8 cellular contexts compared by ENCODE assay signal in the genomic region with DNA sequence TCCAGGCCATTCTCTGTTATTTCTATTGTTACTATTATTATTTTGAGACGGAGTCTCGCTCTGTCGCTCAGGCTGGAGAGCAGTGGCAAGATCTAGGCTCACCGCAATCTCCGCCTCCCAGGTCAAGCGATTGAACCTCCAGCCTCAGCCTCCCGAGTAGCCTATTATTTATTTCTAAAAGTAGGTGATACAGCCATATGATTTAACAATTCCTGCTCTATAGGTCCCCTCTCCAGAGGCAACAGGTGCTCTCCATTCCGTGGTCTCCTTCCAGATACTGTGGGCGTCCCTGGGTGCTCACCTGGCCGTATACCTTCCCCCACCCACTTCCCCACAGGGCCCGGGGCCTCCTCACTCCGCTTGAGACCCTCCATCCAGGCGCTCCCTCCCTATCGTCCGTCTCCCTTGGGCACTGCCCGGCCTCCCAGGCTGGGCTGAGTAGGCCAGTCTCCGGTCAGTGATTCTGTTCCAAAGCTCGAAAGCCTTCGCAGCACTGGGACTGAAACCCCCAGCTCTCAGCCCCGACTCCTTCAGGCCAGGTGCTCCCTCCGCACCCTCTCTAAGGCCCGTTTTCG. TPM values are rescaled to one million over a fixed set of nuclear protein-coding genes. Genes with fewer than 3 reads are reported as not detected.
DNase-seq lines count a peak whose midpoint lies in the region; TF ChIP-seq lines count a peak whose summit lies in the region.

No MANE protein-coding gene starts in this region.

- H3K9me3 ChIP-seq in WERI-Rb-1 (ENCODE audit: severe bottlenecking) (no peaks in the 10 kb centered on the region), right atrium auricular region (no peaks in the 10 kb centered on the region), spleen (no peaks in the 10 kb centered on the region)

- DNase-seq in activated CD4-positive, alpha-beta T cell treated with anti-CD3 and anti-CD28 coated beads, Interleukin-2, amount 10 ng/mL, durations not matched to agents 24 days and 14 days, result no peak
- no peak for DNase-seq in activated CD4-positive, alpha-beta T cell treated with anti-CD3 and anti-CD28 coated beads for 48 hours
- DNase-seq in WERI-Rb-1 (no peak), right atrium auricular region (ENCODE audit: low spot score) (no peak), spleen (no peak), putamen (ENCODE audit: low spot score) (no peak), COLO829 (ENCODE audit: low spot score) (no peak), DMS153 (lab: John Stamatoyannopoulos, UW) (no peak)

- no peak for TF ChIP-seq POLR2A in spleen (IDR thresholded peaks at IDR 0.05)

- peaks cover 33% of the 10 kb centered on the region for H3K4me1 Mint-ChIP-seq in activated CD4-positive, alpha-beta T cell treated with anti-CD3 and anti-CD28 coated beads, Interleukin-2, amount 10 ng/mL, durations not matched to agents 24 days and 14 days

- H3K36me3 ChIP-seq in WERI-Rb-1 (peaks cover 2% of the 10 kb centered on the region; the same call in 1 of the 2 replicates), right atrium auricular region (no peaks in the 10 kb centered on the region), spleen (peaks cover 0 to 19% (median 0%) of the 10 kb centered on the region in 6 donors)

- peak overlapping the region; percentile 83 for H3K27ac ChIP-seq in WERI-Rb-1
- H3K27ac ChIP-seq in right atrium auricular region, result peak overlapping the region; percentile 94 to 96
- H3K27ac ChIP-seq in spleen, result peak overlapping the region; percentile 81 to 98 (median 94)

- H3K4me3 ChIP-seq in WERI-Rb-1 (ENCODE audit: low read depth, low read length) (peak overlapping the region; percentile 60), right atrium auricular region (peak overlapping the region; percentile 78 to 92), spleen (peak overlapping the region; percentile 71 to 100 (median 92))

- intact Hi-C loops in activated CD4-positive, alpha-beta T cell treated with anti-CD3 and anti-CD28 coated beads, Interleukin-2, amount 10 ng/mL, durations not matched to agents 24 days and 14 days (cut with micrococcal nuclease), result loop anchor here (1.0 to 10.0 kb wide), 8 partner anchors 17 to 675 kb away; a partner anchor contains a TSS
- intact Hi-C loops in spleen (cut with DNase I; ENCODE audit: low total_unique reads), result no loop called here

- H3K4me1 ChIP-seq in right atrium auricular region, result peaks cover 0 to 36% of the 10 kb centered on the region in 2 donors
- H3K4me1 ChIP-seq in spleen, result peaks cover 18 to 72% (median 51%) of the 10 kb centered on the region in 6 donors

- H3K27me3 ChIP-seq in WERI-Rb-1 (ENCODE audit: insufficient read depth, low read depth, severe bottlenecking), result no peaks in the 10 kb centered on the region
- H3K27me3 ChIP-seq in right atrium auricular region, result no peaks in the 10 kb centered on the region
- no peaks in the 10 kb centered on the region for H3K27me3 ChIP-seq in spleen (replicated peaks in 1 of 7)

- peaks cover 18% of the 10 kb centered on the region for H3K36me3 Mint-ChIP-seq in activated CD4-positive, alpha-beta T cell treated with anti-CD3 and anti-CD28 coated beads, Interleukin-2, amount 10 ng/mL, durations not matched to agents 24 days and 14 days (ENCODE audit: low read depth)

- 8 to 18% (median 14%) methylated on average over 23 of the region's 23 CpGs for WGBS in spleen, 5 donors

- TF ChIP-seq CTCF in WERI-Rb-1 (IDR thresholded peaks at IDR 0.05; ENCODE audit: low read depth, low read length), result no peak
- no peak for TF ChIP-seq CTCF in right atrium auricular region (IDR thresholded peaks at IDR 0.05)
- no peak for TF ChIP-seq CTCF in spleen (IDR thresholded peaks at IDR 0.05 in 8 of 11, conservative IDR thresholded peaks at IDR 0.05 in 3 of 11)

- no peaks in the 10 kb centered on the region for H3K9me3 Mint-ChIP-seq in activated CD4-positive, alpha-beta T cell treated with anti-CD3 and anti-CD28 coated beads, Interleukin-2, amount 10 ng/mL, durations not matched to agents 24 days and 14 days

- peak overlapping the region; percentile 100 for H3K27ac Mint-ChIP-seq in activated CD4-positive, alpha-beta T cell treated with anti-CD3 and anti-CD28 coated beads, Interleukin-2, amount 10 ng/mL, durations not matched to agents 24 days and 14 days

- peaks cover 2% of the 10 kb centered on the region for H3K27me3 Mint-ChIP-seq in activated CD4-positive, alpha-beta T cell treated with anti-CD3 and anti-CD28 coated beads, Interleukin-2, amount 10 ng/mL, durations not matched to agents 24 days and 14 days

- peak overlapping the region; percentile 95 for H3K4me3 Mint-ChIP-seq in activated CD4-positive, alpha-beta T cell treated with anti-CD3 and anti-CD28 coated beads, Interleukin-2, amount 10 ng/mL, durations not matched to agents 24 days and 14 days

RNA-seq across cellular contexts. Expression of a gene that starts 0.7 kb away (rescaled TPM):
- total RNA-seq in activated CD4-positive, alpha-beta T cell treated with anti-CD3 and anti-CD28 coated beads, Interleukin-2, amount 10 ng/mL, durations not matched to agents 24 days and 14 days, result 34.1 and 34.6 TPM in 2 replicates
- 10 to 100 TPM; 13.7 to 18.8 TPM for total RNA-seq in right atrium auricular region
- 100 to 1,000 TPM in 1 of 7 donors, 10 to 100 TPM in 6; 27.8 to 195 (median 49.8) TPM for total RNA-seq in spleen
- 10 to 100 TPM in 1 of 3 donors, 1 to 10 TPM in 2; 5.0 to 19.1 (median 8.0) TPM for polyA plus RNA-seq in spleen
